29 cellular contexts compared by ENCODE assay signal in the genomic region with DNA sequence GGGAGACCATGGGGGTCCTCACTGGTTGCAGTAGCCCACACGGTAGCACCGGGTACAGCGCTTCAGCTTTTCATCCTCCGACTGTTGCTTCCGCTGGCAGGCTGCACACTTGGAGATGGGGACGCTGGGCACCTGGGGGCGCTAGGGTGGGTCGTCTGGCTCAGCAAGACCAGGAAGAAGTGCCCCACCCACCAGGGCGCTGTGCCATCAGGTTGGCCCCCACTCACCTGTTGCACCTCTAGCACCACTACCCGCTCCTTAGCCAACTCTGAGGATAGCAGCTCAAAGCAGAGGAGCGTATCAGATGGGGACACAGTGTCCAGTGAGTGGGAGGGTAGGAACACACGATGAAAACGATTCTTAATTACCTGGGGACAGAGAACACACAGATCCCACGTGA. TPM values are rescaled to one million over a fixed set of nuclear protein-coding genes. Genes with fewer than 3 reads are reported as not detected.
"Had no signal": no experiment of that assay in that cellular context is flagged by ENCODE, and none has a peak within 500 bp of the region (broad histone marks: within the 10 kb centered on the region; RNA-seq: fewer than 3 reads in every experiment).

No MANE protein-coding gene starts in this region.

- H3K4me3 ChIP-seq: coronary artery, dorsolateral prefrontal cortex had no signal

- DNase-seq: activated B cell treated with CpG ODN at 0.5 μM for 24 hours; activated CD4-positive, alpha-beta T cell treated with anti-CD3 and anti-CD28 coated beads for 48 hours; activated CD4-positive, alpha-beta T cell treated with anti-CD3 and anti-CD28 coated beads, Interleukin-2, amount 50 U/mL, for 1 hour; activated CD4-positive, alpha-beta T cell treated with anti-CD3 and anti-CD28 coated beads, Interleukin-2, amount 50 U/mL, for 48 hours; activated CD8-positive, alpha-beta memory T cell treated with anti-CD3 and anti-CD28 coated beads for 24 hours; activated CD8-positive, alpha-beta T cell treated with anti-CD3 and anti-CD28 coated beads for 36 hours; activated effector memory CD4-positive, alpha-beta T cell treated with Interleukin-2 at 50 U/mL for 16 hours; activated gamma-delta T cell treated with Interleukin-2 at 50 U/mL for 16 hours; activated naive CD4-positive, alpha-beta T cell treated with anti-CD3 and anti-CD28 coated beads, Interleukin-2, amount 50 U/mL, for 16 hours; activated naive CD4-positive, alpha-beta T cell treated with Interleukin-2 at 50 U/mL for 16 hours; activated T-cell treated with anti-CD3 and anti-CD28 coated beads, Interleukin-2, amount 50 U/mL, for 4 hours; amniotic stem cell; anterior cingulate cortex; brain microvascular endothelial cell; dorsolateral prefrontal cortex; effector memory CD4-positive, alpha-beta T cell; endodermal cell; foreskin fibroblast; head of caudate nucleus; T-helper 1 cell; T-helper 2 cell had no signal

- H3K27ac Mint-ChIP-seq: activated B cell treated with CpG ODN at 0.5 μM for 24 hours; activated naive CD8-positive, alpha-beta T cell; activated T-helper 17 cell treated with anti-CD3 and anti-CD28 coated beads, Interleukin-2, amount 50 U/mL, for 72 hours; dendritic cell treated with granulocyte-macrophage colony-stimulating factor and Interleukin-4, amounts not matched to agents 40 ng/mL and 50 ng/mL, for 4 days; endodermal cell had no signal

- ATAC-seq: activated CD4-positive, CD25-positive, alpha-beta regulatory T cell treated with anti-CD3 and anti-CD28 coated beads, Interleukin-2, amount 50 U/mL, for 24 hours; activated CD8-positive, alpha-beta T cell treated with anti-CD3 and anti-CD28 coated beads for 36 hours; activated T-cell treated with anti-CD3 and anti-CD28 coated beads, Interleukin-2, amount 50 U/mL, for 4 hours; activated T-helper 17 cell treated with anti-CD3 and anti-CD28 coated beads, Interleukin-2, amount 50 U/mL, for 72 hours; esophagus mucosa had no signal

- H3K4me3 Mint-ChIP-seq: activated B cell treated with CpG ODN at 0.5 μM for 24 hours; activated CD8-positive, alpha-beta T cell treated with anti-CD3 and anti-CD28 coated beads for 36 hours; activated naive CD8-positive, alpha-beta T cell; activated T-cell treated with anti-CD3 and anti-CD28 coated beads, Interleukin-2, amount 50 U/mL, for 4 hours; activated T-helper 17 cell treated with anti-CD3 and anti-CD28 coated beads, Interleukin-2, amount 50 U/mL, for 72 hours; central memory CD8-positive, alpha-beta T cell; dendritic cell treated with granulocyte-macrophage colony-stimulating factor and Interleukin-4, amounts not matched to agents 40 ng/mL and 50 ng/mL, for 4 days; endodermal cell had no signal

- H3K27me3 Mint-ChIP-seq: activated B cell treated with CpG ODN at 0.5 μM for 24 hours; activated CD8-positive, alpha-beta T cell treated with anti-CD3 and anti-CD28 coated beads for 36 hours; activated naive CD8-positive, alpha-beta T cell; activated T-helper 17 cell treated with anti-CD3 and anti-CD28 coated beads, Interleukin-2, amount 50 U/mL, for 72 hours; central memory CD8-positive, alpha-beta T cell; dendritic cell treated with granulocyte-macrophage colony-stimulating factor and Interleukin-4, amounts not matched to agents 40 ng/mL and 50 ng/mL, for 4 days had no signal

- H3K27me3 ChIP-seq: brain microvascular endothelial cell, dorsolateral prefrontal cortex had no signal

- H3K4me1 Mint-ChIP-seq: activated B cell treated with CpG ODN at 0.5 μM for 24 hours; central memory CD8-positive, alpha-beta T cell; endodermal cell had no signal

- H3K27ac ChIP-seq: brain microvascular endothelial cell, coronary artery, dorsolateral prefrontal cortex, VCaP had no signal

- H3K9me3 Mint-ChIP-seq: activated B cell treated with CpG ODN at 0.5 μM for 24 hours; activated CD8-positive, alpha-beta T cell treated with anti-CD3 and anti-CD28 coated beads for 36 hours; activated T-cell treated with anti-CD3 and anti-CD28 coated beads, Interleukin-2, amount 50 U/mL, for 4 hours; activated T-helper 17 cell treated with anti-CD3 and anti-CD28 coated beads, Interleukin-2, amount 50 U/mL, for 72 hours; central memory CD8-positive, alpha-beta T cell; dendritic cell treated with granulocyte-macrophage colony-stimulating factor and Interleukin-4, amounts not matched to agents 40 ng/mL and 50 ng/mL, for 4 days; endodermal cell had no signal

RNA-seq across cellular contexts. Expression of a gene that starts 20.6 kb away (rescaled TPM):
- total RNA-seq: activated B cell treated with CpG ODN at 0.5 μM for 24 hours; activated CD8-positive, alpha-beta T cell treated with anti-CD3 and anti-CD28 coated beads for 36 hours had no signal
